In genomic region chr18:63238711-63239110, GRCh38 we compare ENCODE assay signal across 10 cellular contexts.
DNase-seq lines count a peak whose midpoint lies in the region; ATAC-seq and TF ChIP-seq lines count a peak whose summit lies in the region.
"Had no signal": no experiment of that assay in that cellular context is flagged by ENCODE, and none has a peak within 500 bp of the region (broad histone marks: within the 10 kb centered on the region; RNA-seq: fewer than 3 reads in every experiment).

No MANE protein-coding gene starts in this region.

- TF ChIP-seq POLR2A in heart left ventricle (IDR thresholded peaks at IDR 0.05) = no peak

- peak overlapping the region in 10 of 12 donors; percentile 46 to 90 (median 74) for H3K27ac ChIP-seq in heart left ventricle
- peak overlapping the region; percentile 85 to 100 for H3K27ac ChIP-seq in aorta (ENCODE audit: low read depth in 1 of 2, low read length in 2 of 2)

- H3K27ac Mint-ChIP-seq in nephron = peak overlapping the region; percentile 98 to 100 (median 100)

- TF ChIP-seq CTCF in heart left ventricle (IDR thresholded peaks at IDR 0.05) = no peak
- TF ChIP-seq CTCF in nephron (IDR thresholded peaks at IDR 0.05; ENCODE audit: unreplicated experiment in 3 of 3) = no peak

- intact Hi-C loops in heart left ventricle (cut with DNase I) (no loop called here), cardiac septum (cut with DNase I) (no loop called here), aorta (cut with DNase I) (loop anchor here (5.0 to 10.0 kb wide), 5 partner anchors 64 to 106 kb away; no protein-coding TSS in a partner anchor)

- H3K9me3 ChIP-seq in heart left ventricle (no peaks in the 10 kb centered on the region), aorta (ENCODE audit: control insufficient read depth, low read length) (no peaks in the 10 kb centered on the region)

- H3K27me3 ChIP-seq in heart left ventricle (no peaks in the 10 kb centered on the region), aorta (ENCODE audit: control insufficient read depth in 1 of 2, insufficient read depth in 2 of 2, low read length in 1 of 2) (no peaks in the 10 kb centered on the region)

- H3K4me3 ChIP-seq in heart left ventricle (no peak overlapping the region), aorta (ENCODE audit: low read length in 2 of 2) (no peak overlapping the region)

- H3K4me1 Mint-ChIP-seq in nephron = peaks cover 71% of the 10 kb centered on the region

- H3K9me3 Mint-ChIP-seq in nephron = no peaks in the 10 kb centered on the region

- peaks cover 0 to 39% (median 18%) of the 10 kb centered on the region in 12 donors for H3K4me1 ChIP-seq in heart left ventricle
- peaks cover 5 to 8% of the 10 kb centered on the region in 2 donors for H3K4me1 ChIP-seq in aorta (ENCODE audit: control insufficient read depth in 1 of 2, insufficient read depth in 2 of 2, low read length in 2 of 2)

- H3K27me3 Mint-ChIP-seq in nephron (ENCODE audit: low read depth) = no peaks in the 10 kb centered on the region

- WGBS in heart left ventricle, 4 donors = 86 to 93% (median 90%) methylated on average over 9 of the region's 9 CpGs
- WGBS in aorta, 2 donors = 42 to 54% methylated on average over 9 of the region's 9 CpGs

- H3K4me3 Mint-ChIP-seq in nephron = peak overlapping the region; percentile 1 to 72 (median 10)

- ATAC-seq in heart left ventricle = no peak
- no peak for ATAC-seq in aorta (ENCODE audit: low FRiP score)
- ATAC-seq in GM19351 (IDR thresholded peaks at IDR 0.05; ENCODE audit: unreplicated experiment) = no peak
- no peak for ATAC-seq in HG02938 (IDR thresholded peaks at IDR 0.05; ENCODE audit: unreplicated experiment)

- DNase-seq in heart left ventricle (no peak), cardiac septum (ENCODE audit: low spot score) (no peak), dermis blood vessel endothelial cell (peak; percentile 2), aorta (no peak), UCSD-AML1 (lab: John Stamatoyannopoulos, UW; ENCODE audit: unreplicated experiment) (no peak)
- DNase-seq: left colon, T-helper 9 cell had no signal

- H3K36me3 ChIP-seq in heart left ventricle (no peaks in the 10 kb centered on the region), aorta (ENCODE audit: control insufficient read depth in 1 of 2, insufficient read depth in 2 of 2, low read length in 1 of 2) (no peaks in the 10 kb centered on the region)

- H3K36me3 Mint-ChIP-seq in nephron (ENCODE audit: low read depth) = peaks cover 4% of the 10 kb centered on the region

Comparison
In these comparisons a context has a peak if more than half of its experiments do, and no peak if none do; other contexts are left out.
1. intact Hi-C loops: an anchor here in aorta (5.0 to 10.0 kb wide); none called in heart left ventricle and cardiac septum.